In the genomic region with DNA sequence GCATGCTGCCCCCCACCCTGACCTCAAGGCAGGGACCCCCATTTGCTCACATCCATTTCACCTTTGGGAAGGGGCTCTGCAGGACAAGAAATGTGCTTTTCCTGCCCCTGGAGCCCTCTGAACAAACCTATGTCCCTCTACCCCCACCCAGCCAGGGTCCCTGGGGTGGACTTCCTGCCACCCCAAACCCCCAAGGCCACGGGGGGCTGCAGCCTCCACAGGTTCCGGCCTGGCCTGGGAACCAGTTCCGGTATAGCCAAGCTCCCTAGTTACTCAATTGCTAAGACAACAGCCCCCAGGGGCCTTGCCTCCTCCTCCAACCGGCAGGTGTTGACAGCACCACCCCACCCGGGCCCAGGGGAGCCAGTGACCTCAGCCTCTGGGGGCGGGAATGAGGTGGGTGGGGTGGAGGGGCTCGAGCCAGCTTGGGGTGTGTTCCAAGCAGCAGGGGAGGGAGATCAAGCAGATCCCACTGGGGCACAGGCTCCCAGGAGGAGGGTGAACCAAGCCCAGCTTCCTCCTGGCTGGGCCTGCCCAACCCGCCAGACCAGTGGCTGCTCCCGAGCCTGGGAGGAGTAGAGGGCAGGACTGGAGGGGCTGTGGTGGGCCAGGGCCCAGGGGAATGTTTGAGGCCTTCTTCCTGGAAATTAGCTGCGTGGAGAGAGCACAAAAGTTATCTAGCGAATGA, we compare ENCODE assay signal across 9 cellular contexts. TPM values are rescaled to one million over a fixed set of nuclear protein-coding genes. Genes with fewer than 3 reads are reported as not detected.
DNase-seq lines count a peak whose midpoint lies in the region; ATAC-seq and TF ChIP-seq lines count a peak whose summit lies in the region.
"Had no signal": no experiment of that assay in that cellular context is flagged by ENCODE, and none has a peak within 500 bp of the region (broad histone marks: within the 10 kb centered on the region; RNA-seq: fewer than 3 reads in every experiment).

No MANE protein-coding gene starts in this region.

- BruUV-seq in PC-3 (replicated peaks; lab: Mats Ljungman, UMichigan): no TSS peak

- H3K4me3 ChIP-seq in PC-3 (ENCODE audit: low read length) (no peak overlapping the region), iPS-15b (ENCODE audit: low read depth, low read length) (no peak overlapping the region)

- no peaks in the 10 kb centered on the region for H3K9me2 ChIP-seq in PC-3 (replicated peaks; ENCODE audit: low read length)

- H3F3A ChIP-seq in PC-3 (ENCODE audit: low read length, unreplicated experiment): no peaks in the 10 kb centered on the region

- intact Hi-C loops in PC-3 (cut with micrococcal nuclease): no loop called here

- ATAC-seq in PC-3 (no peak; the same call in 1 of the 2 replicates), HG03520 (IDR thresholded peaks at IDR 0.05; ENCODE audit: unreplicated experiment) (no peak)

- H3K36me3 ChIP-seq in PC-3 (ENCODE audit: low read depth, low read length): no peaks in the 10 kb centered on the region
- peaks cover 11% of the 10 kb centered on the region for H3K36me3 ChIP-seq in iPS-15b (ENCODE audit: control insufficient read depth, insufficient read depth, low read length)

- H3K27me3 ChIP-seq in PC-3 (ENCODE audit: low read length) (no peaks in the 10 kb centered on the region), iPS-15b (ENCODE audit: control insufficient read depth, insufficient read depth, low read length) (no peaks in the 10 kb centered on the region)

- H3K9me3 ChIP-seq in PC-3 (ENCODE audit: low read length) (no peaks in the 10 kb centered on the region), iPS-15b (ENCODE audit: control insufficient read depth, insufficient read depth, low read length) (no peaks in the 10 kb centered on the region)

- POLR2A ChIA-PET in PC-3 (lab: Charles Lee; ENCODE audit: unreplicated experiment): interaction anchor here (0.6 kb wide), 1 partner anchor 106 kb away, joined by 3 read pairs; no protein-coding TSS in a partner anchor
- POLR2A ChIA-PET in HEK293T (lab: Yijun Ruan, JAX): interaction anchor here (1.2 to 2.3 kb wide), 2 partner anchors 13 to 14 kb away, joined by 4 to 12 read pairs; partner anchors contain the start of gene PGAP3

- peak; percentile 41 for DNase-seq in DMS 273 (lab: John Stamatoyannopoulos, UW; ENCODE audit: unreplicated experiment)
- no peak for DNase-seq in DMS 273 treated with DMSO at 0.1 percent for 48 hours (lab: John Stamatoyannopoulos, UW)
- peak; percentile 36 for DNase-seq in PC-3
- DNase-seq in HEK293T (ENCODE audit: extremely low spot score): no peak
- no peak for DNase-seq in NCI-H748 treated with DMSO at 0.1 percent for 48 hours (lab: John Stamatoyannopoulos, UW)
- DNase-seq: IMR-90 had no signal

- H3K27ac ChIP-seq in PC-3 (ENCODE audit: low read length) (no peak overlapping the region), temporal lobe (ENCODE audit: low read depth, low read length) (peak overlapping the region; percentile 28)

- peak overlapping the region; percentile 16; the same call in 1 of the 2 replicates for H3K4me2 ChIP-seq in PC-3 (ENCODE audit: low read length)

- H2AFZ ChIP-seq in PC-3 (ENCODE audit: low read length): no peak overlapping the region

- TF ChIP-seq CTCF in PC-3 (conservative IDR thresholded peaks at IDR 0.05; ENCODE audit: low read depth, low read length): no peak

- H3K79me2 ChIP-seq in PC-3 (ENCODE audit: low read length): no peaks in the 10 kb centered on the region

- H3K4me1 ChIP-seq in PC-3 (ENCODE audit: insufficient read depth, low read length) (peaks cover 11% of the 10 kb centered on the region; the same call in 1 of the 2 replicates), iPS-15b (ENCODE audit: control insufficient read depth, insufficient read depth, low read length) (peaks cover 4% of the 10 kb centered on the region)

- H3K9ac ChIP-seq in PC-3 (ENCODE audit: low read length) (no peak overlapping the region), iPS-15b (ENCODE audit: low read depth, low read length) (peak overlapping the region; percentile 16)

- no peaks in the 10 kb centered on the region for H4K20me1 ChIP-seq in PC-3 (ENCODE audit: low read length)

- CTCF ChIA-PET in PC-3 (lab: Charles Lee): no interaction called here
- CTCF ChIA-PET in HEK293T (lab: Yijun Ruan, JAX): interaction anchor here (0.6 to 1.6 kb wide), 4 partner anchors 40 to 436 kb away, joined by 3 to 4 read pairs (median 3); no protein-coding TSS in a partner anchor

TF ChIP-seq in HEK293T, 16 proteins besides CTCF, POLR2A, EP300 and RAD21:
- TF ChIP-seq NFRKB (IDR thresholded peaks at IDR 0.05) (no peak), PKNOX1 (IDR thresholded peaks at IDR 0.05) (no peak), FOXK2 (IDR thresholded peaks at IDR 0.05) (no peak), FOXM1 (IDR thresholded peaks at IDR 0.05; ENCODE audit: borderline replicate concordance) (no peak), SUZ12 (IDR thresholded peaks at IDR 0.05) (no peak), FOXA1 (IDR thresholded peaks at IDR 0.05) (no peak), ARNT (IDR thresholded peaks at IDR 0.05) (no peak), L3MBTL2 (conservative IDR thresholded peaks at IDR 0.05) (no peak), BHLHE40 (IDR thresholded peaks at IDR 0.05; ENCODE audit: borderline replicate concordance) (no peak), ELF4 (IDR thresholded peaks at IDR 0.05) (no peak), CTBP1 (IDR thresholded peaks at IDR 0.05; ENCODE audit: borderline replicate concordance) (no peak), TARDBP (IDR thresholded peaks at IDR 0.05) (no peak), LEF1 (IDR thresholded peaks at IDR 0.05; ENCODE audit: borderline replicate concordance) (no peak), HDGF (IDR thresholded peaks at IDR 0.05; ENCODE audit: borderline replicate concordance) (no peak), ZNF384 (IDR thresholded peaks at IDR 0.05) (no peak), SP1 (IDR thresholded peaks at IDR 0.05) (no peak)

RNA-seq across cellular contexts. Expression of gene PNMT, which starts 6.6 kb away (rescaled TPM):
- total RNA-seq in PC-3 (2014; rRNA removed) (1.2 and 1.4 TPM in 2 replicates), temporal lobe (2.0 TPM)
- total RNA-seq: IMR-90 had no signal

RNA-seq across cellular contexts. Expression of gene TCAP, which starts 9.7 kb away (rescaled TPM):
- total RNA-seq in PC-3 (2014; rRNA removed): 0.12 and 0.51 TPM in 2 replicates
- 1.5 TPM for total RNA-seq in temporal lobe

RNA-seq across cellular contexts. Expression of gene PGAP3, which starts 13.0 kb away (rescaled TPM):
- 5.9 and 10.3 TPM in 2 replicates for total RNA-seq in PC-3 (2014; rRNA removed)
- total RNA-seq in temporal lobe: 7.9 TPM

RNA-seq across cellular contexts. Expression of gene ERBB2, which starts 25.0 kb away (rescaled TPM):
- total RNA-seq in PC-3 (2014; rRNA removed) (36.2 and 57.1 TPM in 2 replicates), temporal lobe (12.8 TPM)

RNA-seq across cellular contexts. Expression of gene STARD3, which starts 37.9 kb away (rescaled TPM):
- 30.5 and 56.4 TPM in 2 replicates for total RNA-seq in PC-3 (2014; rRNA removed)
- 19.9 TPM for total RNA-seq in temporal lobe

Comparison
In these comparisons a context has a peak if more than half of its experiments do, and no peak if none do; other contexts are left out.
1. DNase-seq: peak in DMS 273 (single experiment) and PC-3 (single experiment); none in DMS 273 treated with DMSO at 0.1 percent for 48 hours (single experiment), HEK293T (single experiment) and NCI-H748 treated with DMSO at 0.1 percent for 48 hours (single experiment).